Comparison of ENCODE assay signal across 1 cellular context in genomic region chr17:75154195-75155106, GRCh38.
TF ChIP-seq lines count a peak whose summit lies in the region.

TSS of gene JPT1 (minus strand) at chr17:75154512. CDS start at chr17:75154397, 115 bp downstream.

TF ChIP-seq in HepG2, 621 proteins besides CTCF, POLR2A, EP300 and RAD21 (continued from another document and continues in another):
- no peak for TF ChIP-seq ZNF740 (CRISPR knock-in tag; IDR thresholded peaks at IDR 0.05)
- no peak for TF ChIP-seq NR2F2 (IDR thresholded peaks at IDR 0.05; ENCODE audit: borderline replicate concordance, low read depth)
- no peak for TF ChIP-seq ZNF609 (CRISPR knock-in tag; IDR thresholded peaks at IDR 0.05; ENCODE audit: borderline replicate concordance)
- TF ChIP-seq ZBTB8A (CRISPR knock-in tag; IDR thresholded peaks at IDR 0.05; ENCODE audit: borderline replicate concordance, low read depth), result no peak
- no peak for TF ChIP-seq LCORL (IDR thresholded peaks at IDR 0.05)
- peak; percentile 78 for TF ChIP-seq LCORL (CRISPR knock-in tag; IDR thresholded peaks at IDR 0.05)
- no peak for TF ChIP-seq RERE (CRISPR knock-in tag; IDR thresholded peaks at IDR 0.05; ENCODE audit: low read depth)
- no peak for TF ChIP-seq TBP (CRISPR knock-in tag; IDR thresholded peaks at IDR 0.05)
- peak; percentile 94 for TF ChIP-seq ZNF784 (CRISPR knock-in tag; IDR thresholded peaks at IDR 0.05; ENCODE audit: borderline replicate concordance)
- peak; percentile 86 for TF ChIP-seq DZIP1 (CRISPR knock-in tag; IDR thresholded peaks at IDR 0.05)
- no peak for TF ChIP-seq THYN1 (CRISPR knock-in tag; IDR thresholded peaks at IDR 0.05; ENCODE audit: borderline replicate concordance, low read depth)
- TF ChIP-seq FOXK1 (CRISPR knock-in tag; IDR thresholded peaks at IDR 0.05; ENCODE audit: borderline replicate concordance, low read depth), result no peak
- no peak for TF ChIP-seq KIAA2018 (CRISPR knock-in tag; IDR thresholded peaks at IDR 0.05; ENCODE audit: borderline replicate concordance)
- TF ChIP-seq HIVEP1 (CRISPR knock-in tag; IDR thresholded peaks at IDR 0.05), result peak; percentile 71; the same call in 1 of the 2 replicates
- 0 out of 2 replicates have a peak, but pooled peaks have one; percentile 56 for TF ChIP-seq GMEB1 (CRISPR knock-in tag; IDR thresholded peaks at IDR 0.05; ENCODE audit: borderline replicate concordance)
- TF ChIP-seq ZNF629 (CRISPR knock-in tag; conservative IDR thresholded peaks at IDR 0.05), result no peak
- TF ChIP-seq CHD4 (IDR thresholded peaks at IDR 0.05; ENCODE audit: borderline replicate concordance, low read length), result no peak
- no peak for TF ChIP-seq ZNF616 (CRISPR knock-in tag; IDR thresholded peaks at IDR 0.05; ENCODE audit: low read depth)
- no peak for TF ChIP-seq ZNF256 (CRISPR knock-in tag; conservative IDR thresholded peaks at IDR 0.05)
- TF ChIP-seq HOXA5 (CRISPR knock-in tag; IDR thresholded peaks at IDR 0.05), result peak; percentile 95
- TF ChIP-seq NAIF1 (CRISPR knock-in tag; IDR thresholded peaks at IDR 0.05; ENCODE audit: borderline replicate concordance), result peak; percentile 71; the same call in 1 of the 2 replicates
- peak; percentile 79; the same call in 1 of the 2 replicates for TF ChIP-seq HDAC1 (CRISPR knock-in tag; IDR thresholded peaks at IDR 0.05)
- peak; percentile 43; the same call in 1 of the 2 replicates for TF ChIP-seq ZNF800 (CRISPR knock-in tag; IDR thresholded peaks at IDR 0.05)
- peak; percentile 94 for TF ChIP-seq ZNF883 (CRISPR knock-in tag; IDR thresholded peaks at IDR 0.05; ENCODE audit: not compliant biosample characterization)
- TF ChIP-seq FOXP1 (IDR thresholded peaks at IDR 0.05), result no peak
- no peak for TF ChIP-seq FOXP1 (CRISPR knock-in tag; IDR thresholded peaks at IDR 0.05)
